ENCODE assay signal across 8 cellular contexts in the genomic region with DNA sequence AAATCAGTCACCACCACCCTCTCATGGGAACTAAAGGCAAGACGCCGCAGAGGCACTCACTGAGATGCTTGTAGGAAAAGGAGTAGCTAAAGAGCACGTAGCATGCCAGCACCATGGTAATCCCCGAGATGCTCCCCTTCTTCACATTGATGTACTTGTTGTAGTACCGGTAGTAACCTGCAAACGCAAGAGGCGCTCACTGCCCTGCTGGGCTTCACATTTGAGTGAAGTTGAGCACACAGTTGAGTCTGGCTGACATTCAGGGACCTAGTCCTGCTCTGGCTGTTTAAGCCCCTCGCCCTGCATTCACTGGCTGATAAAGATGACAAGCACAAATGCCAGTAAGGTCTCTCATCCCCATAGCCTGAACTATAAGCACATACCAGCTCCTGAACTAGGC. TPM values are rescaled to one million over a fixed set of nuclear protein-coding genes. Genes with fewer than 3 reads are reported as not detected.
A peak's percentile ranks its signal among the peaks of the same experiment; 100 is the strongest.
DNase-seq lines count a peak whose midpoint lies in the region; ATAC-seq and TF ChIP-seq lines count a peak whose summit lies in the region.

No MANE protein-coding gene starts in this region.

- POLR2A ChIA-PET in SK-N-SH (lab: Yijun Ruan, JAX) = interaction anchor here (0.6 kb wide), 1 partner anchor 37 kb away, joined by 3 read pairs; no protein-coding TSS in a partner anchor

- peaks cover 81% of the 10 kb centered on the region for H3K79me2 ChIP-seq in SK-N-SH (ENCODE audit: insufficient read depth)

- peak; percentile 30 for DNase-seq in AG08395 (ENCODE audit: low spot score)
- DNase-seq in GM13977 (ENCODE audit: low spot score) = no peak
- DNase-seq in SK-N-SH = no peak
- no peak for DNase-seq in caudate nucleus (lab: John Stamatoyannopoulos, UW)
- no peak for DNase-seq in 8988T
- no peak for DNase-seq in GOT3 (lab: John Stamatoyannopoulos, UW)

- ATAC-seq in esophagus mucosa = peak; percentile 20
- no peak for ATAC-seq in HG03159 (IDR thresholded peaks at IDR 0.05; ENCODE audit: unreplicated experiment)

- H3K9me2 ChIP-seq in SK-N-SH = no peaks in the 10 kb centered on the region

- peaks cover 46 to 75% of the 10 kb centered on the region in 2 experiments for H3K36me3 ChIP-seq in SK-N-SH (replicated peaks in 1 of 2; ENCODE audit: control insufficient read depth in 1 of 2, insufficient read depth in 2 of 2, low read length in 1 of 2)

- no peak overlapping the region for H3K9ac ChIP-seq in SK-N-SH

- no peak overlapping the region for H3K27ac ChIP-seq in SK-N-SH (ENCODE audit: low read depth in 2 of 2, low read length in 1 of 2)
- H3K27ac ChIP-seq in caudate nucleus (ENCODE audit: low read depth, low read length) = no peak overlapping the region

- peaks cover 34% of the 10 kb centered on the region for H3F3A ChIP-seq in SK-N-SH (replicated peaks; ENCODE audit: insufficient read depth)

- 92% methylated on average over 8 of the region's 8 CpGs for WGBS in SK-N-SH (ENCODE audit: low lambda C conversion rate)

- TF ChIP-seq CTCF in GM13977 (IDR thresholded peaks at IDR 0.05; ENCODE audit: extremely low read depth, insufficient read depth, missing control alignments) (peak; percentile 31), SK-N-SH (IDR thresholded peaks at IDR 0.05) (peak; percentile 54)

- H4K20me1 ChIP-seq in SK-N-SH (ENCODE audit: insufficient read depth) = peaks cover 56% of the 10 kb centered on the region

- no peak for TF ChIP-seq EP300 in SK-N-SH (IDR thresholded peaks at IDR 0.05; ENCODE audit: borderline replicate concordance in 1 of 2, low read depth in 1 of 2, low read length in 1 of 2)

- no peak overlapping the region for H3K4me2 ChIP-seq in SK-N-SH

- H3K4me3 ChIP-seq in SK-N-SH (ENCODE audit: low read depth in 2 of 2, low read length in 1 of 2) = no peak overlapping the region

- peaks cover 0 to 2% of the 10 kb centered on the region in 2 experiments; a peak in 1 of 4 replicates for H3K4me1 ChIP-seq in SK-N-SH (ENCODE audit: control insufficient read depth in 1 of 2, insufficient read depth in 2 of 2, low read depth in 1 of 2, low read length in 1 of 2)

- CTCF ChIA-PET in SK-N-SH (lab: Yijun Ruan, JAX) = interaction anchor here (1.3 kb wide), 1 partner anchor 9 kb away, joined by 6 read pairs; no protein-coding TSS in a partner anchor

- peak; percentile 31 for TF ChIP-seq RAD21 in SK-N-SH (IDR thresholded peaks at IDR 0.05; ENCODE audit: low read length)

- no peak overlapping the region for H2AFZ ChIP-seq in SK-N-SH (ENCODE audit: low read depth)

- H3K9me3 ChIP-seq in SK-N-SH = no peaks in the 10 kb centered on the region

- in situ Hi-C loops in GM13977 (cut with MboI; ENCODE audit: low pct_unique_long_range_greater_than_20kb, low sequenced_read_pairs, unreplicated experiment) = no loop called here

- no peaks in the 10 kb centered on the region for H3K27me3 ChIP-seq in SK-N-SH (ENCODE audit: insufficient read depth)

TF ChIP-seq in SK-N-SH, 30 proteins besides CTCF, POLR2A, EP300 and RAD21 (continues in another document):
- TF ChIP-seq TAF1 (IDR thresholded peaks at IDR 0.05; ENCODE audit: borderline replicate concordance, low read depth, low read length) = no peak
- no peak for TF ChIP-seq TEAD4 (IDR thresholded peaks at IDR 0.05; ENCODE audit: borderline replicate concordance, insufficient read depth)
- TF ChIP-seq PBX3 (IDR thresholded peaks at IDR 0.05) = no peak
- TF ChIP-seq POLR2AphosphoS5 (IDR thresholded peaks at IDR 0.05; ENCODE audit: low read depth, low read length) = no peak
- no peak for TF ChIP-seq USF1 (IDR thresholded peaks at IDR 0.05; ENCODE audit: borderline replicate concordance, low read depth)
- TF ChIP-seq TCF12 (IDR thresholded peaks at IDR 0.05) = no peak
- TF ChIP-seq RFX5 (IDR thresholded peaks at IDR 0.05; ENCODE audit: low read length) = no peak
- no peak for TF ChIP-seq EZH2phosphoT487 (IDR thresholded peaks at IDR 0.05; ENCODE audit: borderline replicate concordance, low read depth)
- TF ChIP-seq CHD2 (IDR thresholded peaks at IDR 0.05; ENCODE audit: low read length, partially characterized antibody) = no peak
- no peak for TF ChIP-seq GATA2 (CRISPR knock-in tag; IDR thresholded peaks at IDR 0.05)
- TF ChIP-seq JUND (IDR thresholded peaks at IDR 0.05) = no peak
- TF ChIP-seq, protein P1, sequence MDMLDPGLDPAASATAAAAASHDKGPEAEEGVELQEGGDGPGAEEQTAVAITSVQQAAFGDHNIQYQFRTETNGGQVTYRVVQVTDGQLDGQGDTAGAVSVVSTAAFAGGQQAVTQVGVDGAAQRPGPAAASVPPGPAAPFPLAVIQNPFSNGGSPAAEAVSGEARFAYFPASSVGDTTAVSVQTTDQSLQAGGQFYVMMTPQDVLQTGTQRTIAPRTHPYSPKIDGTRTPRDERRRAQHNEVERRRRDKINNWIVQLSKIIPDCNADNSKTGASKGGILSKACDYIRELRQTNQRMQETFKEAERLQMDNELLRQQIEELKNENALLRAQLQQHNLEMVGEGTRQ (IDR thresholded peaks at IDR 0.05; ENCODE audit: borderline replicate concordance, low read depth, low read length) = no peak
- TF ChIP-seq MEF2A (IDR thresholded peaks at IDR 0.05; ENCODE audit: borderline replicate concordance, low read depth) = no peak
- TF ChIP-seq SMC3 (IDR thresholded peaks at IDR 0.05; ENCODE audit: low read depth, low read length) = no peak
- no peak for TF ChIP-seq FOSL2 (IDR thresholded peaks at IDR 0.05; ENCODE audit: borderline replicate concordance, low read depth)
- TF ChIP-seq ZBTB33 (IDR thresholded peaks at IDR 0.05; ENCODE audit: borderline replicate concordance, low read depth) = no peak
- TF ChIP-seq GABPA (IDR thresholded peaks at IDR 0.05; ENCODE audit: low read depth) = no peak
- TF ChIP-seq IRF3 (IDR thresholded peaks at IDR 0.05; ENCODE audit: low read depth, low read length) = no peak
- TF ChIP-seq RCOR1 (IDR thresholded peaks at IDR 0.05; ENCODE audit: low read length) = no peak

RNA-seq across cellular contexts. Expression of gene ATP5MF, which starts 6.9 kb away (rescaled TPM):
- polyA plus RNA-seq in SK-N-SH (2012; rRNA removed) = 2,495 and 4,591 TPM in 2 replicates
- 3,365 and 4,101 TPM in 2 replicates for polyA plus RNA-seq in SK-N-SH (2012; cell fraction: cytosol; rRNA removed)
- 420 and 854 TPM in 2 replicates for polyA plus RNA-seq in SK-N-SH (2012; cell fraction: nucleus; rRNA removed)
- 409 TPM for total RNA-seq in esophagus mucosa

RNA-seq across cellular contexts. Expression of gene ZNF789, which starts 13.6 kb away (rescaled TPM):
- 27.7 and 34.5 TPM in 2 replicates for polyA plus RNA-seq in SK-N-SH (2012; rRNA removed)
- polyA plus RNA-seq in SK-N-SH (2012; cell fraction: cytosol; rRNA removed) = 19.9 and 20.2 TPM in 2 replicates
- 68.2 and 103 TPM in 2 replicates for polyA plus RNA-seq in SK-N-SH (2012; cell fraction: nucleus; rRNA removed)
- 4.2 TPM for total RNA-seq in esophagus mucosa

RNA-seq across cellular contexts. Expression of gene CPSF4, which starts 20.3 kb away (rescaled TPM):
- 101 and 107 TPM in 2 replicates for polyA plus RNA-seq in SK-N-SH (2012; rRNA removed)
- 41.3 and 58.6 TPM in 2 replicates for polyA plus RNA-seq in SK-N-SH (2012; cell fraction: cytosol; rRNA removed)
- polyA plus RNA-seq in SK-N-SH (2012; cell fraction: nucleus; rRNA removed) = 300 and 397 TPM in 2 replicates
- total RNA-seq in esophagus mucosa = 23.8 TPM

RNA-seq across cellular contexts. Expression of gene PTCD1, which starts 20.5 kb away (rescaled TPM):
- 7.4 and 8.2 TPM in 2 replicates for polyA plus RNA-seq in SK-N-SH (2012; rRNA removed)
- polyA plus RNA-seq in SK-N-SH (2012; cell fraction: cytosol; rRNA removed) = 2.7 and 3.3 TPM in 2 replicates
- 16.1 and 16.8 TPM in 2 replicates for polyA plus RNA-seq in SK-N-SH (2012; cell fraction: nucleus; rRNA removed)
- 4.0 TPM for total RNA-seq in esophagus mucosa

RNA-seq across cellular contexts. Expression of gene ZNF394, which starts 41.0 kb away (rescaled TPM):
- 19.6 and 19.8 TPM in 2 replicates for polyA plus RNA-seq in SK-N-SH (2012; rRNA removed)
- 16.7 and 17.1 TPM in 2 replicates for polyA plus RNA-seq in SK-N-SH (2012; cell fraction: cytosol; rRNA removed)
- 28.5 and 28.6 TPM in 2 replicates for polyA plus RNA-seq in SK-N-SH (2012; cell fraction: nucleus; rRNA removed)
- 15.4 TPM for total RNA-seq in esophagus mucosa
